Comparison of ENCODE assay signal across 16 cellular contexts in the genomic region with DNA sequence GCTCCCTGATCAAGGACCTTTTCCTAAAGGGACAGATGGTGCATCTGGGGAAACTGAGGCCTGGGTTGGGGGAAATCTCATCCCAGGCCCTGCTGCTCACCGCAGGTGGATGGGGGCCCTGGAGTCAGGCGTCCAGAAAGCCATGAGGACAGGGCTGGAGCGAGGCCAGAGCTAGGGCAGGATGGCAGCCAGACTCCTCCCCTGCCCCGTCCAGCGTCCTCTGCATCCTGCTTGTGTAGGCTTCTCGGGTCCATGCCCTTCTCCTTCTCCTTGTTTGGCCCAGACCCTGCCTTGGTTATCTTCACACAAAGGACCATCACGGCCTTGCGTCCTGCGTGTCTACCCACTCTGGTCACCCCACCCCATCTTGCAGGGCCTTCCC.
"Had no signal": no experiment of that assay in that cellular context is flagged by ENCODE, and none has a peak within 500 bp of the region (broad histone marks: within the 10 kb centered on the region; RNA-seq: fewer than 3 reads in every experiment).

No MANE protein-coding gene starts in this region.

- H3K27me3 Mint-ChIP-seq: activated CD8-positive, alpha-beta memory T cell treated with anti-CD3 and anti-CD28 coated beads, Interleukin-2, amount 10 ng/mL, durations not matched to agents 7 days and 5 days; stimulated activated naive CD8-positive, alpha-beta T cell treated with anti-CD3 and anti-CD28 coated beads, Interleukin-15, amount 100 ng/mL, for 72 hours had no signal

- H3K27me3 ChIP-seq: hepatocyte, neural progenitor cell had no signal

- H3K4me1 Mint-ChIP-seq: neural progenitor cell; stimulated activated naive CD8-positive, alpha-beta T cell treated with anti-CD3 and anti-CD28 coated beads, Interleukin-15, amount 100 ng/mL, for 72 hours had no signal

- H3K36me3 Mint-ChIP-seq: activated CD8-positive, alpha-beta memory T cell treated with anti-CD3 and anti-CD28 coated beads, Interleukin-2, amount 10 ng/mL, durations not matched to agents 7 days and 5 days; mesothelial cell of epicardium; neural progenitor cell had no signal

- H3K4me3 ChIP-seq: hepatocyte, neural progenitor cell, smooth muscle cell had no signal

- H3K36me3 ChIP-seq: neural progenitor cell had no signal

- H3K27ac ChIP-seq: hepatocyte, neural progenitor cell, parathyroid adenoma had no signal

- H3K27ac Mint-ChIP-seq: activated CD8-positive, alpha-beta memory T cell treated with anti-CD3 and anti-CD28 coated beads, Interleukin-2, amount 10 ng/mL, durations not matched to agents 7 days and 5 days; activated naive CD4-positive, alpha-beta T cell treated with anti-CD3 and anti-CD28 coated beads for 36 hours; activated T-helper 2 cell treated with anti-CD3 and anti-CD28 coated beads, Interferon-gamma antibody, Interleukin-2, Interleukin-4, amounts not matched to agents 10 μg/mL and 5 μg/mL and 100 μg/mL, durations not matched to agents 14 hours and 24 hours and 36 hours; mesothelial cell of epicardium; neural progenitor cell; stimulated activated naive CD8-positive, alpha-beta T cell treated with anti-CD3 and anti-CD28 coated beads, Interleukin-15, amount 100 ng/mL, for 72 hours had no signal

- H3K9me3 Mint-ChIP-seq: activated naive CD4-positive, alpha-beta T cell treated with anti-CD3 and anti-CD28 coated beads for 36 hours; activated T-helper 2 cell treated with anti-CD3 and anti-CD28 coated beads, Interferon-gamma antibody, Interleukin-2, Interleukin-4, amounts not matched to agents 10 μg/mL and 5 μg/mL and 100 μg/mL, durations not matched to agents 14 hours and 24 hours and 36 hours; mesothelial cell of epicardium; neural progenitor cell; stimulated activated naive CD8-positive, alpha-beta T cell treated with anti-CD3 and anti-CD28 coated beads, Interleukin-15, amount 100 ng/mL, for 72 hours had no signal

- DNase-seq: activated CD4-positive, alpha-beta T cell treated with anti-CD3 and anti-CD28 coated beads, Interleukin-2, amount 50 U/mL, for 4 hours; activated CD4-positive, CD25-positive, alpha-beta regulatory T cell treated with anti-CD3 and anti-CD28 coated beads, Interleukin-2, amount 50 U/mL, for 72 hours; activated CD8-positive, alpha-beta memory T cell treated with anti-CD3 and anti-CD28 coated beads, Interleukin-2, amount 10 ng/mL, durations not matched to agents 7 days and 5 days; activated naive CD4-positive, alpha-beta T cell treated with anti-CD3 and anti-CD28 coated beads for 36 hours; activated T-cell treated with anti-CD3 and anti-CD28 coated beads, Interleukin-2, amount 50 U/mL, for 1 hour; caudate nucleus; retina; stimulated activated naive CD8-positive, alpha-beta T cell treated with anti-CD3 and anti-CD28 coated beads, Interleukin-15, amount 100 ng/mL, for 72 hours; T-helper 1 cell; T1000 had no signal

- H3K4me3 Mint-ChIP-seq: activated CD8-positive, alpha-beta memory T cell treated with anti-CD3 and anti-CD28 coated beads, Interleukin-2, amount 10 ng/mL, durations not matched to agents 7 days and 5 days; activated naive CD4-positive, alpha-beta T cell treated with anti-CD3 and anti-CD28 coated beads for 36 hours; mesothelial cell of epicardium; neural progenitor cell; stimulated activated naive CD8-positive, alpha-beta T cell treated with anti-CD3 and anti-CD28 coated beads, Interleukin-15, amount 100 ng/mL, for 72 hours had no signal

- H3K4me1 ChIP-seq: neural progenitor cell, parathyroid adenoma had no signal
